ENCODE assay signal across 1 cellular context in genomic region chr1:228109073-228109961, GRCh38.
TF ChIP-seq lines count a peak whose summit lies in the region.

TSS of gene MRPL55 (minus strand) at chr1:228109299. CDS start at chr1:228108260, 1,039 bp downstream.

TF ChIP-seq in HepG2, 621 proteins besides CTCF, POLR2A, EP300 and RAD21 (continued from another document and continues in another):
- TF ChIP-seq HNF1B (CRISPR knock-in tag; IDR thresholded peaks at IDR 0.05): peak; percentile 96
- TF ChIP-seq TMF1 (CRISPR knock-in tag; IDR thresholded peaks at IDR 0.05; ENCODE audit: low read depth): no peak
- TF ChIP-seq SAFB2 (CRISPR knock-in tag; IDR thresholded peaks at IDR 0.05; ENCODE audit: borderline replicate concordance, low read depth): 0 out of 2 replicates have a peak, but pooled peaks have one; percentile 49
- peak; percentile 34; the same call in 1 of the 2 replicates for TF ChIP-seq ZNF160 (CRISPR knock-in tag; IDR thresholded peaks at IDR 0.05)
- TF ChIP-seq ZNF670 (CRISPR knock-in tag; IDR thresholded peaks at IDR 0.05; ENCODE audit: borderline replicate concordance): peak; percentile 97
- 0 out of 2 replicates have a peak, but pooled peaks have one; percentile 82 for TF ChIP-seq ZNF280D (CRISPR knock-in tag; IDR thresholded peaks at IDR 0.05)
- peak; percentile 35 for TF ChIP-seq ZBTB38 (CRISPR knock-in tag; IDR thresholded peaks at IDR 0.05)
- peak; percentile 91 for TF ChIP-seq ZNF724P (CRISPR knock-in tag; IDR thresholded peaks at IDR 0.05; ENCODE audit: borderline replicate concordance)
- TF ChIP-seq POGZ (CRISPR knock-in tag; IDR thresholded peaks at IDR 0.05): peak; percentile 96
- peak; percentile 60 for TF ChIP-seq RXRB (CRISPR knock-in tag; IDR thresholded peaks at IDR 0.05; ENCODE audit: borderline replicate concordance)
- no peak for TF ChIP-seq SMC3 (IDR thresholded peaks at IDR 0.05; ENCODE audit: low read length)
- peak; percentile 58; the same call in 1 of the 2 replicates for TF ChIP-seq PATZ1 (CRISPR knock-in tag; IDR thresholded peaks at IDR 0.05)
- TF ChIP-seq SMARCE1 (IDR thresholded peaks at IDR 0.05; ENCODE audit: borderline replicate concordance): no peak
- TF ChIP-seq EHMT2 (IDR thresholded peaks at IDR 0.05; ENCODE audit: borderline replicate concordance, low read depth, low read length): no peak
- peak; percentile 61; the same call in 1 of the 2 replicates for TF ChIP-seq ZC3H13 (CRISPR knock-in tag; IDR thresholded peaks at IDR 0.05)
- no peak for TF ChIP-seq RFX3 (CRISPR knock-in tag; IDR thresholded peaks at IDR 0.05)
- TF ChIP-seq GABPB1 (CRISPR knock-in tag; IDR thresholded peaks at IDR 0.05): peak; percentile 87
- peak; percentile 56; the same call in 1 of the 2 replicates for TF ChIP-seq TRAFD1 (CRISPR knock-in tag; IDR thresholded peaks at IDR 0.05; ENCODE audit: borderline replicate concordance)
- TF ChIP-seq PREB (CRISPR knock-in tag; IDR thresholded peaks at IDR 0.05): no peak
- TF ChIP-seq ZBTB14 (CRISPR knock-in tag; IDR thresholded peaks at IDR 0.05): no peak
- TF ChIP-seq ZNF781 (CRISPR knock-in tag; IDR thresholded peaks at IDR 0.05; ENCODE audit: borderline replicate concordance, not compliant biosample characterization): no peak
- TF ChIP-seq ZNF770 (CRISPR knock-in tag; IDR thresholded peaks at IDR 0.05): peak; percentile 39; the same call in 1 of the 2 replicates
- 0 out of 2 replicates have a peak, but pooled peaks have one; percentile 55 for TF ChIP-seq ZNF792 (CRISPR knock-in tag; IDR thresholded peaks at IDR 0.05)
- peak; percentile 71; the same call in 1 of the 2 replicates for TF ChIP-seq IKZF5 (CRISPR knock-in tag; IDR thresholded peaks at IDR 0.05)
- TF ChIP-seq PRMT3 (CRISPR knock-in tag; IDR thresholded peaks at IDR 0.05; ENCODE audit: borderline replicate concordance, low read depth): no peak
- TF ChIP-seq ZNF749 (CRISPR knock-in tag; IDR thresholded peaks at IDR 0.05; ENCODE audit: borderline replicate concordance): 0 out of 2 replicates have a peak, but pooled peaks have one; percentile 29
- no peak for TF ChIP-seq DDIT3 (CRISPR knock-in tag; IDR thresholded peaks at IDR 0.05)
- TF ChIP-seq ZNF7 (CRISPR knock-in tag; IDR thresholded peaks at IDR 0.05): no peak; the same call in 1 of the 2 replicates
- TF ChIP-seq ZNF207 (IDR thresholded peaks at IDR 0.05; ENCODE audit: borderline replicate concordance): no peak
- TF ChIP-seq ZMAT5 (CRISPR knock-in tag; IDR thresholded peaks at IDR 0.05; ENCODE audit: borderline replicate concordance, low read depth): no peak
- 0 out of 2 replicates have a peak, but pooled peaks have one; percentile 53 for TF ChIP-seq PAX8 (CRISPR knock-in tag; IDR thresholded peaks at IDR 0.05; ENCODE audit: borderline replicate concordance)
- peak; percentile 73; the same call in 1 of the 2 replicates for TF ChIP-seq LBX2 (CRISPR knock-in tag; IDR thresholded peaks at IDR 0.05; ENCODE audit: borderline replicate concordance)
- TF ChIP-seq ZNF101 (CRISPR knock-in tag; IDR thresholded peaks at IDR 0.05; ENCODE audit: borderline replicate concordance, low read depth): no peak
- TF ChIP-seq SOX13 (IDR thresholded peaks at IDR 0.05): no peak
- peak in 1 of 2 experiments; percentile 57; a peak in 2 of 4 replicates for TF ChIP-seq SOX13 (CRISPR knock-in tag; conservative IDR thresholded peaks at IDR 0.05 in 1 of 2, IDR thresholded peaks at IDR 0.05 in 1 of 2)
- peak; percentile 91; the same call in 1 of the 2 replicates for TF ChIP-seq ZNF431 (CRISPR knock-in tag; IDR thresholded peaks at IDR 0.05; ENCODE audit: borderline replicate concordance, low read depth)
- TF ChIP-seq MXI1 (IDR thresholded peaks at IDR 0.05; ENCODE audit: borderline replicate concordance, low read depth, low read length): peak; percentile 94; the same call in 2 of the 3 replicates
- peak; percentile 76 for TF ChIP-seq RFX5 (IDR thresholded peaks at IDR 0.05; ENCODE audit: low read depth, low read length)
- 0 out of 2 replicates have a peak, but pooled peaks have one; percentile 48 for TF ChIP-seq NKX3-1 (CRISPR knock-in tag; IDR thresholded peaks at IDR 0.05)
- TF ChIP-seq ZMAT3 (CRISPR knock-in tag; conservative IDR thresholded peaks at IDR 0.05): no peak
- TF ChIP-seq MLX (CRISPR knock-in tag; IDR thresholded peaks at IDR 0.05): no peak
- peak; percentile 74; the same call in 1 of the 2 replicates for TF ChIP-seq SRF (IDR thresholded peaks at IDR 0.05; ENCODE audit: low read depth, low read length)
- TF ChIP-seq GPN1 (CRISPR knock-in tag; IDR thresholded peaks at IDR 0.05; ENCODE audit: borderline replicate concordance): no peak; the same call in 1 of the 2 replicates
- TF ChIP-seq ZNF446 (CRISPR knock-in tag; IDR thresholded peaks at IDR 0.05): 0 out of 2 replicates have a peak, but pooled peaks have one; percentile 29
- TF ChIP-seq NCOA1 (CRISPR knock-in tag; IDR thresholded peaks at IDR 0.05): no peak
- TF ChIP-seq GATAD1 (CRISPR knock-in tag; IDR thresholded peaks at IDR 0.05): peak; percentile 99
- no peak for TF ChIP-seq MAF1 (CRISPR knock-in tag; IDR thresholded peaks at IDR 0.05; ENCODE audit: borderline replicate concordance)
